9 cellular contexts compared by ENCODE assay signal in genomic region chr1:201895913-201896807, GRCh38. TPM values are rescaled to one million over a fixed set of nuclear protein-coding genes. Genes with fewer than 3 reads are reported as not detected.
A peak's percentile ranks its signal among the peaks of the same experiment; 100 is the strongest.
DNase-seq lines count a peak whose midpoint lies in the region; ATAC-seq and TF ChIP-seq lines count a peak whose summit lies in the region.
"Had no signal": no experiment of that assay in that cellular context is flagged by ENCODE, and none has a peak within 500 bp of the region (broad histone marks: within the 10 kb centered on the region; RNA-seq: fewer than 3 reads in every experiment).

No MANE protein-coding gene starts in this region.

- TF ChIP-seq RAD21 in neural cell (conservative IDR thresholded peaks at IDR 0.05) = peak; percentile 79

- TF ChIP-seq CTCF in RWPE2 (IDR thresholded peaks at IDR 0.05; ENCODE audit: poor library complexity, severe bottlenecking) = peak; percentile 95
- peak; percentile 83 for TF ChIP-seq CTCF in neural cell (IDR thresholded peaks at IDR 0.05; ENCODE audit: poor library complexity, severe bottlenecking)

- no peak overlapping the region for H3K4me3 ChIP-seq in RWPE2 (ENCODE audit: severe bottlenecking)
- H3K4me3 ChIP-seq in neural cell (ENCODE audit: low read length) = no peak overlapping the region

- H3K27me3 ChIP-seq in RWPE2 (ENCODE audit: insufficient read depth, poor library complexity, severe bottlenecking) (no peaks in the 10 kb centered on the region), neural cell (ENCODE audit: insufficient read depth, low read depth, low read length) (no peaks in the 10 kb centered on the region)

- DNase-seq in Caki2 (ENCODE audit: low read depth) = peak; percentile 77
- DNase-seq in LoVo (ENCODE audit: low spot score) = peak; percentile 87
- peak; percentile 79 for DNase-seq in RWPE2 (ENCODE audit: low spot score)
- peak; percentile 80 for DNase-seq in activated T-helper 1 cell treated with anti-CD3 and anti-CD28 coated beads, Interleukin-12 subunit alpha, Interleukin-12 subunit beta, Interleukin-2, Interleukin-4 antibody, amounts not matched to agents 30 ng/mL and 10 ng/mL and 1 ng/mL, durations not matched to agents 14 hours and 24 hours and 36 hours (ENCODE audit: low spot score)
- peak; percentile 92 for DNase-seq in fibroblast of peridontal ligament (ENCODE audit: extremely low read depth)
- DNase-seq in stimulated activated naive CD4-positive, alpha-beta T cell treated with Interleukin-2 at 50 U/mL for 16 hours (lab: John Stamatoyannopoulos, UW) = peak; percentile 73

- H3K36me3 Mint-ChIP-seq in activated T-helper 1 cell treated with anti-CD3 and anti-CD28 coated beads, Interleukin-12 subunit alpha, Interleukin-12 subunit beta, Interleukin-2, Interleukin-4 antibody, amounts not matched to agents 30 ng/mL and 10 ng/mL and 1 ng/mL, durations not matched to agents 14 hours and 24 hours and 36 hours (ENCODE audit: low read depth) = no peaks in the 10 kb centered on the region

- no peaks in the 10 kb centered on the region for H3K4me1 ChIP-seq in RWPE2 (ENCODE audit: insufficient read depth, poor library complexity, severe bottlenecking)

- peak overlapping the region; percentile 27 for H3K4me3 Mint-ChIP-seq in activated T-helper 1 cell treated with anti-CD3 and anti-CD28 coated beads, Interleukin-12 subunit alpha, Interleukin-12 subunit beta, Interleukin-2, Interleukin-4 antibody, amounts not matched to agents 30 ng/mL and 10 ng/mL and 1 ng/mL, durations not matched to agents 14 hours and 24 hours and 36 hours
- H3K4me3 Mint-ChIP-seq: dendritic cell treated with granulocyte-macrophage colony-stimulating factor and Interleukin-4, amounts not matched to agents 40 ng/mL and 50 ng/mL, for 4 days had no signal

- H3K27ac ChIP-seq in RWPE2 (ENCODE audit: poor library complexity, severe bottlenecking) (no peak overlapping the region), neural cell (ENCODE audit: low read length) (no peak overlapping the region)

- H3K9me3 ChIP-seq in RWPE2 (ENCODE audit: severe bottlenecking) = no peaks in the 10 kb centered on the region
- H3K9me3 ChIP-seq in neural cell (ENCODE audit: low read length) = no peaks in the 10 kb centered on the region

- H4K20me1 ChIP-seq in neural cell (ENCODE audit: insufficient read depth) = no peaks in the 10 kb centered on the region

- H3K9me3 Mint-ChIP-seq in activated T-helper 1 cell treated with anti-CD3 and anti-CD28 coated beads, Interleukin-12 subunit alpha, Interleukin-12 subunit beta, Interleukin-2, Interleukin-4 antibody, amounts not matched to agents 30 ng/mL and 10 ng/mL and 1 ng/mL, durations not matched to agents 14 hours and 24 hours and 36 hours = no peaks in the 10 kb centered on the region
- H3K9me3 Mint-ChIP-seq: dendritic cell treated with granulocyte-macrophage colony-stimulating factor and Interleukin-4, amounts not matched to agents 40 ng/mL and 50 ng/mL, for 4 days had no signal

- H3K36me3 ChIP-seq in RWPE2 (ENCODE audit: low read depth) (no peaks in the 10 kb centered on the region), neural cell (ENCODE audit: insufficient read depth, low read length) (no peaks in the 10 kb centered on the region)

- H3K9me2 ChIP-seq in neural cell (ENCODE audit: insufficient read depth, low read length) = no peaks in the 10 kb centered on the region

- intact Hi-C loops in activated T-helper 1 cell treated with anti-CD3 and anti-CD28 coated beads, Interleukin-12 subunit alpha, Interleukin-12 subunit beta, Interleukin-2, Interleukin-4 antibody, amounts not matched to agents 30 ng/mL and 10 ng/mL and 1 ng/mL, durations not matched to agents 14 hours and 24 hours and 36 hours (cut with micrococcal nuclease) = loop anchor here (1.0 kb wide), 3 partner anchors 59 to 239 kb away; partner anchors contain the start of gene TIMM17A

- peaks cover 10% of the 10 kb centered on the region for H3K4me1 Mint-ChIP-seq in activated T-helper 1 cell treated with anti-CD3 and anti-CD28 coated beads, Interleukin-12 subunit alpha, Interleukin-12 subunit beta, Interleukin-2, Interleukin-4 antibody, amounts not matched to agents 30 ng/mL and 10 ng/mL and 1 ng/mL, durations not matched to agents 14 hours and 24 hours and 36 hours (ENCODE audit: low read depth)

- no peaks in the 10 kb centered on the region for H3K79me2 ChIP-seq in neural cell (replicated peaks; ENCODE audit: insufficient read depth, low read length)

- in situ Hi-C loops in Caki2 (cut with HindIII; ENCODE audit: low pct_unique_long_range_greater_than_20kb, low sequenced_read_pairs) = no loop called here

- no peak overlapping the region for H3K9ac ChIP-seq in neural cell (ENCODE audit: low read length)

- ATAC-seq in GM21576 (IDR thresholded peaks at IDR 0.05; ENCODE audit: unreplicated experiment) (peak; percentile 88), RWPE2 (ENCODE audit: low read depth) (peak; percentile 84)

- H3F3A ChIP-seq in neural cell (ENCODE audit: insufficient read depth, low read length, poor library complexity, severe bottlenecking) = no peaks in the 10 kb centered on the region

- no peak overlapping the region for H2AFZ ChIP-seq in neural cell (ENCODE audit: low read depth, low read length)

- no peak for TF ChIP-seq EP300 in neural cell (conservative IDR thresholded peaks at IDR 0.05; ENCODE audit: poor library complexity, severe bottlenecking)

- H3K4me2 ChIP-seq in neural cell (ENCODE audit: low read length) = no peak overlapping the region

- H3K27ac Mint-ChIP-seq in activated T-helper 1 cell treated with anti-CD3 and anti-CD28 coated beads, Interleukin-12 subunit alpha, Interleukin-12 subunit beta, Interleukin-2, Interleukin-4 antibody, amounts not matched to agents 30 ng/mL and 10 ng/mL and 1 ng/mL, durations not matched to agents 14 hours and 24 hours and 36 hours = peak overlapping the region; percentile 41
- H3K27ac Mint-ChIP-seq: dendritic cell treated with granulocyte-macrophage colony-stimulating factor and Interleukin-4, amounts not matched to agents 40 ng/mL and 50 ng/mL, for 4 days had no signal

- peaks cover 8% of the 10 kb centered on the region for H3K27me3 Mint-ChIP-seq in activated T-helper 1 cell treated with anti-CD3 and anti-CD28 coated beads, Interleukin-12 subunit alpha, Interleukin-12 subunit beta, Interleukin-2, Interleukin-4 antibody, amounts not matched to agents 30 ng/mL and 10 ng/mL and 1 ng/mL, durations not matched to agents 14 hours and 24 hours and 36 hours (ENCODE audit: insufficient read depth)

TF ChIP-seq in neural cell, 6 proteins besides CTCF, POLR2A, EP300 and RAD21:
- TF ChIP-seq EZH2 (IDR thresholded peaks at IDR 0.05; ENCODE audit: borderline replicate concordance, insufficient read depth, low read length, poor library complexity, severe bottlenecking) (no peak), POLR2AphosphoS5 (IDR thresholded peaks at IDR 0.05) (no peak), SMC3 (conservative IDR thresholded peaks at IDR 0.05; ENCODE audit: poor library complexity) (peak; percentile 83), TAF1 (IDR thresholded peaks at IDR 0.05; ENCODE audit: low read depth) (no peak)
TF ChIP-seq in neural cell: peak in this region for 1.

RNA-seq across cellular contexts. Expression of gene SHISA4, which starts 7.5 kb away (rescaled TPM):
- total RNA-seq in Caki2 (2014; rRNA removed; shearing (Covaris generic); ENCODE audit: low replicate concordance) = 36.4 and 36.9 TPM in 2 replicates
- total RNA-seq in activated T-helper 1 cell treated with anti-CD3 and anti-CD28 coated beads, Interleukin-12 subunit alpha, Interleukin-12 subunit beta, Interleukin-2, Interleukin-4 antibody, amounts not matched to agents 30 ng/mL and 10 ng/mL and 1 ng/mL, durations not matched to agents 14 hours and 24 hours and 36 hours = 0.67 and 0.73 TPM in 2 replicates
- 1.5 and 1.9 TPM in 2 replicates for polyA plus RNA-seq in neural cell
- polyA minus RNA-seq in neural cell = 1.4 and 1.5 TPM in 2 replicates

RNA-seq across cellular contexts. Expression of gene LMOD1, which starts 50.2 kb away (rescaled TPM):
- total RNA-seq in Caki2 (2014; rRNA removed; shearing (Covaris generic); ENCODE audit: low replicate concordance) = not detected in 2 replicates
- total RNA-seq in activated T-helper 1 cell treated with anti-CD3 and anti-CD28 coated beads, Interleukin-12 subunit alpha, Interleukin-12 subunit beta, Interleukin-2, Interleukin-4 antibody, amounts not matched to agents 30 ng/mL and 10 ng/mL and 1 ng/mL, durations not matched to agents 14 hours and 24 hours and 36 hours = not detected in 2 replicates
- not detected in 2 replicates for polyA plus RNA-seq in neural cell
- polyA minus RNA-seq in neural cell = 0.23 TPM in 1 of 2 replicates, not detected in the other

RNA-seq across cellular contexts. Expression of gene TIMM17A, which starts 59.1 kb away (rescaled TPM):
- total RNA-seq in Caki2 (2014; rRNA removed; shearing (Covaris generic); ENCODE audit: low replicate concordance) = 48.8 and 56.4 TPM in 2 replicates
- total RNA-seq in activated T-helper 1 cell treated with anti-CD3 and anti-CD28 coated beads, Interleukin-12 subunit alpha, Interleukin-12 subunit beta, Interleukin-2, Interleukin-4 antibody, amounts not matched to agents 30 ng/mL and 10 ng/mL and 1 ng/mL, durations not matched to agents 14 hours and 24 hours and 36 hours = 117 and 127 TPM in 2 replicates
- 91.7 and 107 TPM in 2 replicates for polyA plus RNA-seq in neural cell
- polyA minus RNA-seq in neural cell = 36.5 and 44.3 TPM in 2 replicates

Comparison
In these comparisons a context has a peak if more than half of its experiments do, and no peak if none do; other contexts are left out.
1. RNA of gene SHISA4, which starts 7.5 kb away (total RNA-seq): 36.4 to 36.9 TPM in Caki2; 0.67 to 0.73 TPM in activated T-helper 1 cell treated with anti-CD3 and anti-CD28 coated beads, Interleukin-12 subunit alpha, Interleukin-12 subunit beta, Interleukin-2, Interleukin-4 antibody, amounts not matched to agents 30 ng/mL and 10 ng/mL and 1 ng/mL, durations not matched to agents 14 hours and 24 hours and 36 hours; every median in the first group is over 10 times any median in the second.
2. Peak in every context shown above with its lines, with median percentiles within 50 percentile points of each other: DNase-seq.